1 cellular context compared by ENCODE assay signal in genomic region chr7:2924866-2925840, GRCh38.
TF ChIP-seq lines count a peak whose summit lies in the region.

No MANE protein-coding gene starts in this region.

TF ChIP-seq in K562, 482 proteins besides CTCF, POLR2A, EP300 and RAD21 (continued from another document):
- TF ChIP-seq TSHZ1 (CRISPR knock-in tag; IDR thresholded peaks at IDR 0.05) (no peak), ARID1B (IDR thresholded peaks at IDR 0.05) (peak; percentile 66), ELF1 (tag; IDR thresholded peaks at IDR 0.05) (no peak), ARID4B (CRISPR knock-in tag; IDR thresholded peaks at IDR 0.05) (no peak), STAT5B (CRISPR knock-in tag; IDR thresholded peaks at IDR 0.05) (no peak), NCOR1 (IDR thresholded peaks at IDR 0.05) (peak; percentile 66), HNRNPLL (IDR thresholded peaks at IDR 0.05; ENCODE audit: low read depth, low read length, poor library complexity, severe bottlenecking) (no peak), CTBP1 (IDR thresholded peaks at IDR 0.05; ENCODE audit: borderline replicate concordance) (no peak), SUPT5H (IDR thresholded peaks at IDR 0.05) (no peak), RBM14 (IDR thresholded peaks at IDR 0.05; ENCODE audit: borderline replicate concordance, insufficient read depth, low read depth, low read length) (no peak), PPARD (CRISPR knock-in tag; IDR thresholded peaks at IDR 0.05) (no peak), TAL1 (IDR thresholded peaks at IDR 0.05) (peak; percentile 71), CBFA2T2 (conservative IDR thresholded peaks at IDR 0.05) (peak; percentile 81), ZNF24 (IDR thresholded peaks at IDR 0.05) (no peak), RBM15 (IDR thresholded peaks at IDR 0.05; ENCODE audit: insufficient read depth, low read length) (no peak), SMARCA4 (IDR thresholded peaks at IDR 0.05) (0 out of 2 replicates have a peak, but pooled peaks have one; percentile 23), ETV6 (IDR thresholded peaks at IDR 0.05; ENCODE audit: borderline replicate concordance in 1 of 2, low read depth in 2 of 2, low read length in 1 of 2) (no peak), ETV6 (CRISPR knock-in tag; IDR thresholded peaks at IDR 0.05; ENCODE audit: borderline replicate concordance) (no peak), SFPQ (IDR thresholded peaks at IDR 0.05; ENCODE audit: low read depth, low read length) (no peak), GTF2A2 (tag; IDR thresholded peaks at IDR 0.05) (no peak), ZNF217 (CRISPR knock-in tag; IDR thresholded peaks at IDR 0.05) (no peak), MCM7 (IDR thresholded peaks at IDR 0.05) (no peak), ZNF41 (CRISPR knock-in tag; conservative IDR thresholded peaks at IDR 0.05) (no peak), IRF2 (CRISPR knock-in tag; IDR thresholded peaks at IDR 0.05) (no peak), MCM3 (IDR thresholded peaks at IDR 0.05) (no peak), RHOXF2B (CRISPR knock-in tag; conservative IDR thresholded peaks at IDR 0.05) (no peak), ESRRA (IDR thresholded peaks at IDR 0.05; ENCODE audit: borderline replicate concordance, low read depth) (no peak), ZNF143 (CRISPR knock-in tag; IDR thresholded peaks at IDR 0.05) (no peak), NFIC (IDR thresholded peaks at IDR 0.05) (peak; percentile 60), ZNF253 (CRISPR knock-in tag; conservative IDR thresholded peaks at IDR 0.05) (no peak), ZNF740 (CRISPR knock-in tag; IDR thresholded peaks at IDR 0.05) (no peak), ZNF740 (tag; IDR thresholded peaks at IDR 0.05) (no peak), RB1 (IDR thresholded peaks at IDR 0.05; ENCODE audit: low read depth) (no peak), USF2 (CRISPR knock-in tag; IDR thresholded peaks at IDR 0.05) (no peak)
